Comparison of ENCODE assay signal across 31 cellular contexts in genomic region chr3:184415229-184415517, GRCh38. TPM values are rescaled to one million over a fixed set of nuclear protein-coding genes. Genes with fewer than 3 reads are reported as not detected.
"Had no signal": no experiment of that assay in that cellular context is flagged by ENCODE, and none has a peak within 500 bp of the region (broad histone marks: within the 10 kb centered on the region; RNA-seq: fewer than 3 reads in every experiment).

No MANE protein-coding gene starts in this region.

- ATAC-seq: naive thymus-derived CD8-positive, alpha-beta T cell; psoas muscle; right cardiac atrium; sciatic nerve; stimulated activated memory B cell treated with anti-CD40 and anti-IgM and Interleukin-4, amounts not matched to agents 10 μg/mL and 1 μg/mL and 100 μg/mL, for 72 hours; stimulated activated naive CD8-positive, alpha-beta T cell treated with anti-CD3 and anti-CD28 coated beads, Interleukin-15, amount 100 ng/mL, for 72 hours; stimulated activated naive CD8-positive, alpha-beta T cell treated with anti-CD3 and anti-CD28 coated beads, Interleukin-15, Interleukin-2, amounts not matched to agents 100 U/mL and 50 U/mL, for 24 hours; upper lobe of right lung had no signal

- H3K4me3 Mint-ChIP-seq: naive B cell; naive thymus-derived CD8-positive, alpha-beta T cell; nephron; stimulated activated memory B cell treated with anti-CD40 and anti-IgM and Interleukin-4, amounts not matched to agents 10 μg/mL and 1 μg/mL and 100 μg/mL, for 72 hours; stimulated activated naive CD8-positive, alpha-beta T cell treated with anti-CD3 and anti-CD28 coated beads, Interleukin-15, amount 100 ng/mL, for 72 hours; type B pancreatic cell had no signal

- H2AFZ ChIP-seq: parathyroid adenoma had no signal

- H3K36me3 ChIP-seq: ovary, spleen, suprapubic skin, tibial artery, transverse colon, upper lobe of right lung, uterus had no signal

- H3K4me1 Mint-ChIP-seq: stimulated activated memory B cell treated with anti-CD40 and anti-IgM and Interleukin-4, amounts not matched to agents 10 μg/mL and 1 μg/mL and 100 μg/mL, for 72 hours; stimulated activated naive CD8-positive, alpha-beta T cell treated with anti-CD3 and anti-CD28 coated beads, Interleukin-15, amount 100 ng/mL, for 72 hours had no signal

- H3K9me3 Mint-ChIP-seq: naive thymus-derived CD8-positive, alpha-beta T cell; nephron; stimulated activated memory B cell treated with anti-CD40 and anti-IgM and Interleukin-4, amounts not matched to agents 10 μg/mL and 1 μg/mL and 100 μg/mL, for 72 hours; stimulated activated naive CD8-positive, alpha-beta T cell treated with anti-CD3 and anti-CD28 coated beads, Interleukin-15, amount 100 ng/mL, for 72 hours had no signal

- H3K9me3 ChIP-seq: ovary, psoas muscle, spleen, suprapubic skin, testis, tibial artery, transverse colon, upper lobe of right lung, uterus had no signal

- H3K27me3 ChIP-seq: ovary, spleen, suprapubic skin, testis, transverse colon, upper lobe of right lung, uterus had no signal

- H3K27ac ChIP-seq: ovary, parathyroid adenoma, psoas muscle, skin epidermis, spleen, suprapubic skin, testis, tibial artery, transverse colon, upper lobe of right lung, uterus had no signal

- H3K27ac Mint-ChIP-seq: naive B cell; naive thymus-derived CD8-positive, alpha-beta T cell; nephron; progenitor cell of endocrine pancreas; stimulated activated memory B cell treated with anti-CD40 and anti-IgM and Interleukin-4, amounts not matched to agents 10 μg/mL and 1 μg/mL and 100 μg/mL, for 72 hours; type B pancreatic cell had no signal

- H3K4me1 ChIP-seq: parathyroid adenoma, psoas muscle, suprapubic skin, testis, tibial artery, transverse colon, upper lobe of right lung, uterus had no signal

- H3K79me2 ChIP-seq: parathyroid adenoma had no signal

- H3K36me3 Mint-ChIP-seq: naive B cell; naive thymus-derived CD8-positive, alpha-beta T cell; stimulated activated memory B cell treated with anti-CD40 and anti-IgM and Interleukin-4, amounts not matched to agents 10 μg/mL and 1 μg/mL and 100 μg/mL, for 72 hours; type B pancreatic cell had no signal

- H3K27me3 Mint-ChIP-seq: progenitor cell of endocrine pancreas; stimulated activated naive CD8-positive, alpha-beta T cell treated with anti-CD3 and anti-CD28 coated beads, Interleukin-15, amount 100 ng/mL, for 72 hours; type B pancreatic cell had no signal

- DNase-seq: naive B cell; naive thymus-derived CD8-positive, alpha-beta T cell; occipital lobe; ovary; psoas muscle; right cardiac atrium; spleen; stimulated activated CD4-positive, alpha-beta T cell treated with anti-CD3 and anti-CD28 coated beads, Interleukin-12 subunit alpha, Interleukin-12 subunit beta, amount 100 ng/mL, for 4 hours; stimulated activated CD4-positive, alpha-beta T cell treated with anti-CD3 and anti-CD28 coated beads, Interleukin-1b, Interleukin-23, amount 100 ng/mL, for 48 hours; stimulated activated CD4-positive, alpha-beta T cell treated with anti-CD3 and anti-CD28 coated beads, Interleukin-4, amount 100 ng/mL, for 1 hour; stimulated activated CD4-positive, alpha-beta T cell treated with anti-CD3 and anti-CD28 coated beads, Interleukin-4, amount 100 ng/mL, for 4 hours; stimulated activated CD8-positive, alpha-beta memory T cell treated with anti-CD3 and anti-CD28 coated beads, Interleukin-4, amount 100 ng/mL, for 48 hours; stimulated activated naive CD4-positive, alpha-beta T cell; stimulated activated naive CD8-positive, alpha-beta T cell treated with anti-CD3 and anti-CD28 coated beads, Interleukin-15, amount 100 ng/mL, for 72 hours; stimulated activated naive CD8-positive, alpha-beta T cell treated with anti-CD3 and anti-CD28 coated beads, Interleukin-15, Interleukin-2, amounts not matched to agents 100 U/mL and 50 U/mL, for 24 hours; substantia nigra; testis; transverse colon; uterus had no signal

- H3K4me2 ChIP-seq: smooth muscle cell had no signal

- H3K9ac ChIP-seq: parathyroid adenoma had no signal

- H3K4me3 ChIP-seq: ovary, psoas muscle, skin epidermis, smooth muscle cell, spleen, suprapubic skin, testis, tibial artery, transverse colon, upper lobe of right lung, uterus had no signal

RNA-seq across cellular contexts. Expression of gene CHRD, which starts 35.3 kb away (rescaled TPM):
- total RNA-seq: naive thymus-derived CD8-positive, alpha-beta T cell had no signal
- polyA plus RNA-seq: naive thymus-derived CD8-positive, alpha-beta T cell had no signal

RNA-seq across cellular contexts. Expression of gene THPO, which starts 37.2 kb away (rescaled TPM):
- total RNA-seq: naive thymus-derived CD8-positive, alpha-beta T cell; occipital lobe; osteoblast; smooth muscle cell; transverse colon had no signal
- polyA plus RNA-seq: naive thymus-derived CD8-positive, alpha-beta T cell had no signal
